In genomic region chr9:107288701-107289100, GRCh38 we compare ENCODE assay signal across 1 cellular context.
TF ChIP-seq lines count a peak whose summit lies in the region.

No MANE protein-coding gene starts in this region.

TF ChIP-seq in GM12878, 131 proteins besides CTCF, POLR2A, EP300 and RAD21:
- TF ChIP-seq ZNF274 (IDR thresholded peaks at IDR 0.05; ENCODE audit: insufficient read depth, insufficient read length) (no peak), KLF5 (IDR thresholded peaks at IDR 0.05; ENCODE audit: partially characterized antibody) (no peak), BRCA1 (IDR thresholded peaks at IDR 0.05; ENCODE audit: low read depth, low read length) (no peak), TBL1XR1 (IDR thresholded peaks at IDR 0.05; ENCODE audit: low read depth, low read length) (no peak), RB1 (IDR thresholded peaks at IDR 0.05; ENCODE audit: borderline replicate concordance) (no peak), NFIC (IDR thresholded peaks at IDR 0.05; ENCODE audit: low read depth, low read length) (no peak), NR2F1 (conservative IDR thresholded peaks at IDR 0.05) (no peak), HDGF (IDR thresholded peaks at IDR 0.05) (no peak)
- TF ChIP-seq, protein P1, sequence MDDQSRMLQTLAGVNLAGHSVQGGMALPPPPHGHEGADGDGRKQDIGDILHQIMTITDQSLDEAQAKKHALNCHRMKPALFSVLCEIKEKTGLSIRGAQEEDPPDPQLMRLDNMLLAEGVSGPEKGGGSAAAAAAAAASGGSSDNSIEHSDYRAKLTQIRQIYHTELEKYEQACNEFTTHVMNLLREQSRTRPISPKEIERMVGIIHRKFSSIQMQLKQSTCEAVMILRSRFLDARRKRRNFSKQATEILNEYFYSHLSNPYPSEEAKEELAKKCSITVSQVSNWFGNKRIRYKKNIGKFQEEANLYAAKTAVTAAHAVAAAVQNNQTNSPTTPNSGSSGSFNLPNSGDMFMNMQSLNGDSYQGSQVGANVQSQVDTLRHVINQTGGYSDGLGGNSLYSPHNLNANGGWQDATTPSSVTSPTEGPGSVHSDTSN (IDR thresholded peaks at IDR 0.05; ENCODE audit: insufficient replicate concordance, low read depth, low read length): no peak
- TF ChIP-seq, protein P2, sequence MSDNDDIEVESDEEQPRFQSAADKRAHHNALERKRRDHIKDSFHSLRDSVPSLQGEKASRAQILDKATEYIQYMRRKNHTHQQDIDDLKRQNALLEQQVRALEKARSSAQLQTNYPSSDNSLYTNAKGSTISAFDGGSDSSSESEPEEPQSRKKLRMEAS (IDR thresholded peaks at IDR 0.05; ENCODE audit: low read depth, low read length): no peak
TF ChIP-seq in GM12878: peak in this region for 0.
